17 cellular contexts compared by ENCODE assay signal in the genomic region with DNA sequence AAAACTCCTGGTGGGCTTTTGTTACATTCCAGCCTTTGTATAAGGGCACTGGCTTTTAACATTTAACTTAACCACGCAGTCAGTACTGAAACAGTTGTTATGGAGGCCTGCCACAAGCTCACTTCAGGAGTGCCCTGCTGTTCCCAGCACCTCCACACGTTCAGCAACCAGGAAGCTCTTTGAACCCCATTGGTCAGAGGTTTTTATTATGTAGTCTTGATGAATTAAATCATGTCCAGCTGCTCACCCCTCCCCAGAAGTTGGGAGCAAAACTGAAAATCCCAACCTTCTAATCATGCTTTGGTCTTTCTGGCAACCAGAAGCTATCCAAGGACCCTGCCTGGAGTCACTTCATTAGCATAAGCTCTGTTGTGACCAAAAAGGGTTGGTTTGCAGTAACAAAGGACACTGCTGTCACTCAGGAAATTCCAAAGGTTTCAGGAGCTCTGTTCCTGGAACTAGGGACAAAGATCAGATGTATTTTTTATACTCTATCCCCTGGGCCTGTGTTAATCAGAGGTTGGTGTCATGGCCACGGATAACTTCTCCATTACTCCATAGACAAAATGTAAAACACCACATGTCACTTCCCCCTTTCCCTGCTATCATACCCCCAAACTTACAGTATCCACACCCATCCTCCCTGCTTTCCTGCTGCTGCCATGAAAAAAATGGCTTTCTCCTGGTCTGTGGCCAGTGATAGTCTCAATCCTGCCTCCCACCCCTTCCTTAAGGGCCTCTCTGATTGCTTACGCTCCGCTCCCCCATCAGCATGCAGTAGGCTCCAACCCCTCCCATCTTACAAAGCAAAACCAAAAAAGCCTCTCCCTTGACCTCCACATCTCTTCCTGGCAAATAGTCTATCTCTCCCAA. TPM values are rescaled to one million over a fixed set of nuclear protein-coding genes. Genes with fewer than 3 reads are reported as not detected.
DNase-seq lines count a peak whose midpoint lies in the region; ATAC-seq and TF ChIP-seq lines count a peak whose summit lies in the region.
"Had no signal": no experiment of that assay in that cellular context is flagged by ENCODE, and none has a peak within 500 bp of the region (broad histone marks: within the 10 kb centered on the region; RNA-seq: fewer than 3 reads in every experiment).

No MANE protein-coding gene starts in this region.

- H3K9me3 ChIP-seq in left ventricle myocardium inferior (replicated peaks) (no peaks in the 10 kb centered on the region), colonic mucosa (no peaks in the 10 kb centered on the region), transverse colon (no peaks in the 10 kb centered on the region)
- H3K9me3 ChIP-seq: uterus had no signal

- H3K4ac ChIP-seq in mesendoderm (ENCODE audit: low read depth, low read length): peak overlapping the region; percentile 50

- H2BK5ac ChIP-seq in mesendoderm (ENCODE audit: low read length): peak overlapping the region; percentile 8

- H3K4me2 ChIP-seq in mesendoderm (ENCODE audit: low read length): no peak overlapping the region

- ATAC-seq in left cardiac atrium: no peak

- in situ Hi-C loops in transverse colon (cut with MboI; ENCODE audit: low pct_ligation_motif_present in 1 of 4, low pct_unique_long_range_greater_than_20kb in 1 of 4, low sequenced_read_pairs in 3 of 4): loop anchor here (5.0 to 25.0 kb wide), 5 partner anchors 155 to 403 kb away; partner anchors contain the start of gene PPARD (in 1 of the 4)

- no peak overlapping the region for H3K23ac ChIP-seq in mesendoderm (ENCODE audit: low read length)

- no CpG with 5 or more reads among the region's 5 CpGs for WGBS in mesendoderm (ENCODE audit: extremely low coverage, insufficient coverage, low lambda C conversion rate)
- WGBS in transverse colon (ENCODE audit: low coverage in 1 of 2), 2 donors: 68 to 74% methylated on average over 4 to 5 of the region's 5 CpGs

- H3K4me1 ChIP-seq in left ventricle myocardium inferior (peaks cover 33% of the 10 kb centered on the region), colonic mucosa (no peaks in the 10 kb centered on the region), mesendoderm (ENCODE audit: control insufficient read depth, low read depth, low read length) (peaks cover 6% of the 10 kb centered on the region), transverse colon (peaks cover 4 to 34% (median 21%) of the 10 kb centered on the region in 4 donors)
- H3K4me1 ChIP-seq: uterus had no signal

- TF ChIP-seq EP300 in transverse colon (IDR thresholded peaks at IDR 0.05; ENCODE audit: low read depth): no peak

- H3K27me3 ChIP-seq in left ventricle myocardium inferior (ENCODE audit: low read depth): no peaks in the 10 kb centered on the region
- no peaks in the 10 kb centered on the region for H3K27me3 ChIP-seq in colonic mucosa
- H3K27me3 ChIP-seq in mesendoderm (ENCODE audit: insufficient read depth, low read length, poor library complexity): no peaks in the 10 kb centered on the region
- H3K27me3 ChIP-seq in transverse colon: no peaks in the 10 kb centered on the region
- H3K27me3 ChIP-seq: uterus had no signal

- peak overlapping the region; percentile 57 for H2BK120ac ChIP-seq in mesendoderm (ENCODE audit: low read depth, low read length)

- H3K36me3 ChIP-seq in left ventricle myocardium inferior (no peaks in the 10 kb centered on the region), colonic mucosa (no peaks in the 10 kb centered on the region), mesendoderm (ENCODE audit: control insufficient read depth, insufficient read depth, low read length) (no peaks in the 10 kb centered on the region), transverse colon (no peaks in the 10 kb centered on the region)
- H3K36me3 ChIP-seq: uterus had no signal

- TF ChIP-seq CTCF in left ventricle myocardium inferior (IDR thresholded peaks at IDR 0.05; ENCODE audit: borderline replicate concordance): no peak
- TF ChIP-seq CTCF in colonic mucosa (IDR thresholded peaks at IDR 0.05): no peak
- TF ChIP-seq CTCF in transverse colon (IDR thresholded peaks at IDR 0.05): peak in 2 of 5 experiments; percentile 28 to 32

- H4K8ac ChIP-seq in mesendoderm (ENCODE audit: low read depth, low read length): peak overlapping the region; percentile 5

- DNase-seq in left ventricle myocardium inferior: no peak
- DNase-seq in left cardiac atrium: no peak
- no peak for DNase-seq in colonic mucosa
- DNase-seq in mesendoderm: peak; percentile 78
- no peak for DNase-seq in transverse colon
- no peak for DNase-seq in C1 segment of cervical spinal cord (lab: John Stamatoyannopoulos, UW)
- no peak for DNase-seq in AG20443 (ENCODE audit: low spot score)
- no peak for DNase-seq in SHP77 treated with DMSO at 0.1 percent for 48 hours (lab: John Stamatoyannopoulos, UW)
- DNase-seq: foreskin melanocyte; KBM-7; NCI-H1436; NCI-H345; NK-92 treated with Interleukin-12 subunit alpha and Interleukin-12 subunit beta, amount 100 ng/mL, for 24 hours; stimulated activated CD4-positive, alpha-beta T cell treated with anti-CD3 and anti-CD28 coated beads, Interleukin-15, amount 100 ng/mL, for 24 hours; T-helper 9 cell; uterus had no signal

- no peak overlapping the region for H2BK15ac ChIP-seq in mesendoderm (replicated peaks; ENCODE audit: low read depth)

- intact Hi-C loops in left ventricle myocardium inferior (cut with micrococcal nuclease): loop anchor here (5.0 kb wide), 1 partner anchor 218 kb away; no protein-coding TSS in a partner anchor
- intact Hi-C loops in left cardiac atrium (cut with DNase I): no loop called here
- intact Hi-C loops in colonic mucosa (cut with DNase I): no loop called here
- intact Hi-C loops in transverse colon (cut with DNase I; ENCODE audit: low total_unique reads): loop anchor here (5.0 kb wide), 1 partner anchor 158 kb away; no protein-coding TSS in a partner anchor

- H2AK5ac ChIP-seq in mesendoderm (ENCODE audit: low read length): no peak overlapping the region

- H3K56ac ChIP-seq in mesendoderm (ENCODE audit: low read length): peak overlapping the region; percentile 77

- H3K79me2 ChIP-seq in mesendoderm (ENCODE audit: control insufficient read depth, insufficient read depth, low read length): no peaks in the 10 kb centered on the region

- H3K79me1 ChIP-seq in mesendoderm (ENCODE audit: low read length): no peaks in the 10 kb centered on the region

- no peak for TF ChIP-seq POLR2A in transverse colon (IDR thresholded peaks at IDR 0.05)

- peak overlapping the region; percentile 75 for H3K18ac ChIP-seq in mesendoderm (ENCODE audit: low read length)

- H3K4me3 ChIP-seq in left ventricle myocardium inferior: no peak overlapping the region
- H3K4me3 ChIP-seq in colonic mucosa: no peak overlapping the region
- H3K4me3 ChIP-seq in mesendoderm (ENCODE audit: low read length): no peak overlapping the region
- H3K4me3 ChIP-seq in transverse colon: no peak overlapping the region
- H3K4me3 ChIP-seq: uterus had no signal

- H3K27ac ChIP-seq in left ventricle myocardium inferior (replicated peaks) (peak overlapping the region; percentile 82), colonic mucosa (peak overlapping the region; percentile 11), mesendoderm (ENCODE audit: low read depth, low read length) (peak overlapping the region; percentile 81), transverse colon (peak overlapping the region; percentile 2 to 50 (median 16))
- H3K27ac ChIP-seq: uterus had no signal

- H4K5ac ChIP-seq in mesendoderm (ENCODE audit: low read length): no peak overlapping the region

- peak overlapping the region in 1 of 2 donors; percentile 29 for H3K9ac ChIP-seq in colonic mucosa (ENCODE audit: low read depth in 2 of 2, low read length in 2 of 2)
- peak overlapping the region; percentile 32 for H3K9ac ChIP-seq in mesendoderm (ENCODE audit: low read length)

RNA-seq across cellular contexts. Expression of gene ARMC12, which starts 3.0 kb away (rescaled TPM):
- total RNA-seq in left ventricle myocardium inferior: not detected
- under 1 TPM; 0.21 to 0.29 TPM for total RNA-seq in left cardiac atrium
- under 1 TPM in 1 of 2 donors, not detected in 1; 0.30 TPM for total RNA-seq in colonic mucosa
- 0.31 TPM for polyA plus RNA-seq in mesendoderm (2013, experiment 1 of 2)
- polyA plus RNA-seq in mesendoderm (2013, experiment 2 of 2): 0.29 TPM
- 1 to 10 TPM in 1 of 4 donors, under 1 TPM in 1, not detected in 2; 0.68 to 1.5 TPM for total RNA-seq in transverse colon

RNA-seq across cellular contexts. Expression of gene CLPSL2, which starts 36.5 kb away (rescaled TPM):
- not detected for total RNA-seq in left ventricle myocardium inferior
- total RNA-seq in left cardiac atrium: not detected
- not detected for total RNA-seq in colonic mucosa
- polyA plus RNA-seq in mesendoderm (2013, experiment 1 of 2): 1.7 TPM
- 1.6 TPM for polyA plus RNA-seq in mesendoderm (2013, experiment 2 of 2)
- not detected for total RNA-seq in transverse colon
- total RNA-seq: mucosa of gallbladder, uterus had no signal

RNA-seq across cellular contexts. Expression of gene CLPSL1, which starts 40.9 kb away (rescaled TPM):
- total RNA-seq in left ventricle myocardium inferior (not detected), left cardiac atrium (not detected), colonic mucosa (not detected), transverse colon (not detected)
- not detected for polyA plus RNA-seq in mesendoderm (2013, experiment 1 of 2)
- polyA plus RNA-seq in mesendoderm (2013, experiment 2 of 2): not detected
- total RNA-seq: uterus had no signal

RNA-seq across cellular contexts. Expression of gene FKBP5, which starts 51.2 kb away (rescaled TPM):
- total RNA-seq in left ventricle myocardium inferior (101 TPM), left cardiac atrium (100 to 1,000 TPM; 101 to 117 TPM), colonic mucosa (10 to 100 TPM; 29.1 to 54.7 TPM), transverse colon (100 to 1,000 TPM in 3 of 4 donors, 10 to 100 TPM in 1; 82.8 to 299 (median 254) TPM)
- 38.7 TPM for polyA plus RNA-seq in mesendoderm (2013, experiment 1 of 2)
- 38.4 TPM for polyA plus RNA-seq in mesendoderm (2013, experiment 2 of 2)

RNA-seq across cellular contexts. Expression of gene CLPS, which starts 57.2 kb away (rescaled TPM):
- total RNA-seq in left ventricle myocardium inferior (not detected), left cardiac atrium (not detected), colonic mucosa (10 to 100 TPM in 1 of 2 donors, not detected in 1; 13.7 TPM), transverse colon (not detected)
- polyA plus RNA-seq in mesendoderm (2013, experiment 1 of 2): not detected
- not detected for polyA plus RNA-seq in mesendoderm (2013, experiment 2 of 2)
- total RNA-seq: uterus had no signal

Comparison
In these comparisons a context has a peak if more than half of its experiments do, and no peak if none do; other contexts are left out.
1. intact Hi-C loops: an anchor here in left ventricle myocardium inferior (5.0 kb wide) and transverse colon (5.0 kb wide); none called in left cardiac atrium and colonic mucosa.
2. H3K27ac ChIP-seq: peak in every context shown above with its lines; median percentile 82 in left ventricle myocardium inferior; 81 in mesendoderm; 16 in transverse colon; 11 in colonic mucosa.